In genomic region chr17:41666336-41666680, GRCh38 we compare ENCODE assay signal across 8 cellular contexts. TPM values are rescaled to one million over a fixed set of nuclear protein-coding genes. Genes with fewer than 3 reads are reported as not detected.
DNase-seq lines count a peak whose midpoint lies in the region; ATAC-seq and TF ChIP-seq lines count a peak whose summit lies in the region.

No MANE protein-coding gene starts in this region.

- TF ChIP-seq CTCF in GM06990 (IDR thresholded peaks at IDR 0.05; ENCODE audit: insufficient read depth, low read length, poor library complexity, severe bottlenecking) = no peak
- no peak for TF ChIP-seq CTCF in coronary artery (IDR thresholded peaks at IDR 0.05)

- H3K27ac ChIP-seq in coronary artery = peak overlapping the region; percentile 45 to 76
- peak overlapping the region; percentile 59 for H3K27ac ChIP-seq in mesodermal cell (ENCODE audit: low read depth, low read length, severe bottlenecking)

- no peaks in the 10 kb centered on the region for H3K27me3 ChIP-seq in GM06990 (replicated peaks; ENCODE audit: control insufficient read depth, insufficient read depth, low read length)

- peak; percentile 33 for ATAC-seq in HG02588 (IDR thresholded peaks at IDR 0.05; ENCODE audit: unreplicated experiment)

- H3K4me3 ChIP-seq in GM06990 (replicated peaks; ENCODE audit: low read depth, low read length) (peak overlapping the region; percentile 53), coronary artery (peak overlapping the region; percentile 73), mesodermal cell (ENCODE audit: extremely low read depth, insufficient read depth, low read length, poor library complexity, severe bottlenecking) (peak overlapping the region; percentile 32)

- no peak for DNase-seq in GM06990 (ENCODE audit: extremely low read depth, insufficient read length)
- peak; percentile 53 to 93 (median 92) for DNase-seq in NCI-H1417 (lab: John Stamatoyannopoulos, UW)
- DNase-seq in activated CD4-positive, CD25-positive, alpha-beta regulatory T cell (lab: John Stamatoyannopoulos, UW) = peak; percentile 18 to 52 (median 32)
- DNase-seq in coronary artery (ENCODE audit: low spot score) = no peak
- DNase-seq in stimulated activated CD8-positive, alpha-beta memory T cell treated with anti-CD3 and anti-CD28 coated beads, Interleukin-7, amount 100 ng/mL, for 24 hours (ENCODE audit: low read depth) = peak; percentile 41
- DNase-seq in SIG-M5 (lab: John Stamatoyannopoulos, UW) = no peak

- H3K4me1 ChIP-seq in mesodermal cell (ENCODE audit: control insufficient read depth, insufficient read depth, low read length, poor library complexity, severe bottlenecking) = no peaks in the 10 kb centered on the region

- WGBS in mesodermal cell (ENCODE audit: insufficient coverage in 2 of 2), 2 experiments = 8 to 10% methylated on average over 7 to 8 of the region's 14 CpGs

- H3K9me3 ChIP-seq in mesodermal cell (ENCODE audit: control insufficient read depth, low read length) = no peaks in the 10 kb centered on the region

- no peaks in the 10 kb centered on the region for H3K36me3 ChIP-seq in GM06990 (ENCODE audit: control insufficient read depth, insufficient read depth, low read length)
- no peaks in the 10 kb centered on the region for H3K36me3 ChIP-seq in mesodermal cell (ENCODE audit: control insufficient read depth, insufficient read depth, low read length)

RNA-seq across cellular contexts. Expression of gene EIF1, which starts 22.4 kb away (rescaled TPM):
- polyA plus RNA-seq in mesodermal cell (2013, experiment 1 of 2) = 985 TPM
- polyA plus RNA-seq in mesodermal cell (2013, experiment 2 of 2) = 970 TPM

RNA-seq across cellular contexts. Expression of gene KRT17, which starts 41.9 kb away (rescaled TPM):
- polyA plus RNA-seq in mesodermal cell (2013, experiment 1 of 2) = 0.37 TPM
- not detected for polyA plus RNA-seq in mesodermal cell (2013, experiment 2 of 2)

RNA-seq across cellular contexts. Expression of gene GAST, which starts 45.8 kb away (rescaled TPM):
- polyA plus RNA-seq in mesodermal cell (2013, experiment 1 of 2) = not detected
- not detected for polyA plus RNA-seq in mesodermal cell (2013, experiment 2 of 2)

RNA-seq across cellular contexts. Expression of gene KRT16, which starts 53.7 kb away (rescaled TPM):
- not detected for polyA plus RNA-seq in mesodermal cell (2013, experiment 1 of 2)
- polyA plus RNA-seq in mesodermal cell (2013, experiment 2 of 2) = not detected

Comparison
In these comparisons a context has a peak if more than half of its experiments do, and no peak if none do; other contexts are left out.
1. DNase-seq: peak in NCI-H1417 (3 of 3), activated CD4-positive, CD25-positive, alpha-beta regulatory T cell (4 of 4) and stimulated activated CD8-positive, alpha-beta memory T cell treated with anti-CD3 and anti-CD28 coated beads, Interleukin-7, amount 100 ng/mL, for 24 hours (single experiment); none in GM06990 (single experiment), coronary artery (single experiment) and SIG-M5 (single experiment).
2. Peak in every context shown above with its lines, with median percentiles within 50 percentile points of each other: H3K4me3 ChIP-seq.